In genomic region chr7:37208528-37208927, GRCh38 we compare ENCODE assay signal across 8 cellular contexts.
A peak's percentile ranks its signal among the peaks of the same experiment; 100 is the strongest.
DNase-seq lines count a peak whose midpoint lies in the region; ATAC-seq, FAIRE-seq and TF ChIP-seq lines count a peak whose summit lies in the region.

No MANE protein-coding gene starts in this region.

- H3K9me3 Mint-ChIP-seq in activated T-cell treated with anti-CD3 and anti-CD28 coated beads, Interleukin-2, amount 50 U/mL, for 4 hours, result no peaks in the 10 kb centered on the region

- no peaks in the 10 kb centered on the region for H3K9me3 ChIP-seq in pancreas

- ATAC-seq in HG02763 (IDR thresholded peaks at IDR 0.05; ENCODE audit: unreplicated experiment) (peak; percentile 70), pancreas (peak; percentile 76 to 95 (median 90))
- peak in 1 of 2 donors; percentile 52 for ATAC-seq in activated T-cell treated with anti-CD3 and anti-CD28 coated beads, Interleukin-2, amount 50 U/mL, for 4 hours

- no peak overlapping the region for H3K27ac ChIP-seq in pancreas

- TF ChIP-seq CTCF in pancreas (IDR thresholded peaks at IDR 0.05), result peak in 1 of 4 donors; percentile 26

- intact Hi-C loops in pancreas (cut with DNase I), result no loop called here

- no peaks in the 10 kb centered on the region for H3K36me3 ChIP-seq in pancreas

- DNase-seq in AML-193 (lab: John Stamatoyannopoulos, UW) (peak; percentile 49 to 56), GM12891 (ENCODE audit: insufficient read length, low spot score) (peak; percentile 24), NCI-H2081 treated with DMSO at 0.1 percent for 48 hours (lab: John Stamatoyannopoulos, UW) (peak; percentile 24), globus pallidus (ENCODE audit: low spot score) (peak; percentile 95), pancreas (peak in 4 of 6 donors; percentile 28 to 62 (median 55)), NCI-H187 treated with DMSO at 0.1 percent for 48 hours (lab: John Stamatoyannopoulos, UW) (no peak)
- DNase-seq in activated T-cell treated with anti-CD3 and anti-CD28 coated beads, Interleukin-2, amount 50 U/mL, for 4 hours, result peak; percentile 16

- no peak overlapping the region for H3K4me3 ChIP-seq in pancreas

- peaks cover 56% of the 10 kb centered on the region for H3K36me3 Mint-ChIP-seq in activated T-cell treated with anti-CD3 and anti-CD28 coated beads, Interleukin-2, amount 50 U/mL, for 4 hours (ENCODE audit: insufficient read depth)

- peaks cover 0 to 9% (median 5%) of the 10 kb centered on the region in 3 donors for H3K4me1 ChIP-seq in pancreas

- H3K4me1 Mint-ChIP-seq in activated T-cell treated with anti-CD3 and anti-CD28 coated beads, Interleukin-2, amount 50 U/mL, for 4 hours (ENCODE audit: low read depth), result no peaks in the 10 kb centered on the region

- H3K27me3 ChIP-seq in pancreas, result no peaks in the 10 kb centered on the region

- H3K27me3 Mint-ChIP-seq in activated T-cell treated with anti-CD3 and anti-CD28 coated beads, Interleukin-2, amount 50 U/mL, for 4 hours (ENCODE audit: low read depth), result no peaks in the 10 kb centered on the region

- FAIRE-seq in GM12891 (lab: Jason Lieb, UNC), result peak; percentile 79
- peak; percentile 85 for FAIRE-seq in pancreas (lab: Jason Lieb, UNC)

- WGBS in pancreas, 2 donors, result 0 to 1% methylated on average over 5 of the region's 5 CpGs

- TF ChIP-seq POLR2A in GM12891 (IDR thresholded peaks at IDR 0.05; ENCODE audit: low read depth, low read length), result no peak

- no peak overlapping the region for H3K4me3 Mint-ChIP-seq in activated T-cell treated with anti-CD3 and anti-CD28 coated beads, Interleukin-2, amount 50 U/mL, for 4 hours

TF ChIP-seq in GM12891, 5 proteins besides CTCF, POLR2A, EP300 and RAD21:
- no peak for TF ChIP-seq TAF1 (IDR thresholded peaks at IDR 0.05; ENCODE audit: low read depth, low read length)
- TF ChIP-seq SPI1 (IDR thresholded peaks at IDR 0.05; ENCODE audit: low read depth, low read length), result no peak
- TF ChIP-seq POU2F2 (IDR thresholded peaks at IDR 0.05; ENCODE audit: low read depth, low read length), result no peak
- no peak for TF ChIP-seq PAX5 (IDR thresholded peaks at IDR 0.05; ENCODE audit: insufficient read depth, low read length, severe bottlenecking)
TF ChIP-seq in GM12891: peak in this region for 0.
